ENCODE assay signal across 1 cellular context in genomic region chr1:26686795-26687194, GRCh38.
TF ChIP-seq lines count a peak whose summit lies in the region.

No MANE protein-coding gene starts in this region.

TF ChIP-seq in K562, 482 proteins besides CTCF, POLR2A, EP300 and RAD21 (continued from another document):
- TF ChIP-seq EP400 (IDR thresholded peaks at IDR 0.05) (peak; percentile 52), ZNF408 (CRISPR knock-in tag; IDR thresholded peaks at IDR 0.05; ENCODE audit: low read depth) (no peak), TRIM24 (IDR thresholded peaks at IDR 0.05) (0 out of 4 replicates have a peak, but pooled peaks of 1 of the 2 experiments have one; percentile 34), OTX1 (CRISPR knock-in tag; IDR thresholded peaks at IDR 0.05) (0 out of 2 replicates have a peak, but pooled peaks have one; percentile 59), DDX20 (tag; IDR thresholded peaks at IDR 0.05; ENCODE audit: low read depth) (no peak), NBN (IDR thresholded peaks at IDR 0.05; ENCODE audit: low read depth) (peak; percentile 93), CBFB (CRISPR knock-in tag; IDR thresholded peaks at IDR 0.05) (no peak), HMBOX1 (IDR thresholded peaks at IDR 0.05) (no peak), CBX1 (IDR thresholded peaks at IDR 0.05; ENCODE audit: low read depth) (no peak), RFX1 (IDR thresholded peaks at IDR 0.05) (no peak)
- TF ChIP-seq, protein P1, sequence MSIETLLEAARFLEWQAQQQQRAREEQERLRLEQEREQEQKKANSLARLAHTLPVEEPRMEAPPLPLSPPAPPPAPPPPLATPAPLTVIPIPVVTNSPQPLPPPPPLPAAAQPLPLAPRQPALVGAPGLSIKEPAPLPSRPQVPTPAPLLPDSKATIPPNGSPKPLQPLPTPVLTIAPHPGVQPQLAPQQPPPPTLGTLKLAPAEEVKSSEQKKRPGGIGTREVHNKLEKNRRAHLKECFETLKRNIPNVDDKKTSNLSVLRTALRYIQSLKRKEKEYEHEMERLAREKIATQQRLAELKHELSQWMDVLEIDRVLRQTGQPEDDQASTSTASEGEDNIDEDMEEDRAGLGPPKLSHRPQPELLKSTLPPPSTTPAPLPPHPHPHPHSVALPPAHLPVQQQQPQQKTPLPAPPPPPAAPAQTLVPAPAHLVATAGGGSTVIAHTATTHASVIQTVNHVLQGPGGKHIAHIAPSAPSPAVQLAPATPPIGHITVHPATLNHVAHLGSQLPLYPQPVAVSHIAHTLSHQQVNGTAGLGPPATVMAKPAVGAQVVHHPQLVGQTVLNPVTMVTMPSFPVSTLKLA (conservative IDR thresholded peaks at IDR 0.05) = no peak; a peak in 1 of 4 replicates
TF ChIP-seq in K562: peak in this region for 65.
